In the genomic region with DNA sequence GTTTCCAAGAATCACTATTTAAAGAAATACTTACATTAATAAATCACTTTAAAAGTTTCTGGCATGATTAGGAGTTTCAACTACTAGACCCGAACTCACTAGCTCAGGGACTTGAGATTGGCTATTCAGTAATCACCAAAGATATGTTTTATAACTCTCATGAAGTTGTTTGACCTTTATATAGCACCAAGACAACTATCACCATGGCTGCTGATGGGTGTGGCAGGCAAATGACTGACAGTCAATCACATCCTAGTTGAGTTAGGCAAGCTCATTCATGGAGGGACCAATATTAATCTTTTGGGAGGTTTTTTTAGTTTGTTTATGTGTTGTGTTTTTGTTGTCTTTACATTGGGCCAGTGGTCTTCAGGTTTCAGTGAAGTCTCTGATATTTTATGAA, we compare ENCODE assay signal across 29 cellular contexts.
"Had no signal": no experiment of that assay in that cellular context is flagged by ENCODE, and none has a peak within 500 bp of the region (broad histone marks: within the 10 kb centered on the region; RNA-seq: fewer than 3 reads in every experiment).

No MANE protein-coding gene starts in this region.

- FAIRE-seq: pancreas, urothelium cell line had no signal

- H3K36me3 ChIP-seq: pancreas, prostate gland, right atrium auricular region, right lobe of liver, sigmoid colon, spleen, suprapubic skin, tibial artery, upper lobe of left lung, vagina had no signal

- H3K9me3 ChIP-seq: pancreas, prostate gland, right lobe of liver, sigmoid colon, suprapubic skin, testis, tibial artery, upper lobe of left lung, vagina had no signal

- ATAC-seq: naive thymus-derived CD4-positive, alpha-beta T cell; natural killer cell; pancreas; right lobe of liver; stimulated activated memory B cell treated with anti-CD40 and anti-IgM and Interleukin-4, amounts not matched to agents 10 μg/mL and 1 μg/mL and 100 μg/mL, for 72 hours; stimulated activated naive CD8-positive, alpha-beta T cell treated with anti-CD3 and anti-CD28 coated beads, Interleukin-15, amount 100 ng/mL, for 72 hours; stimulated activated naive CD8-positive, alpha-beta T cell treated with anti-CD3 and anti-CD28 coated beads, Interleukin-15, Interleukin-2, amounts not matched to agents 100 U/mL and 50 U/mL, for 24 hours had no signal

- H3K9ac ChIP-seq: neural progenitor cell had no signal

- H3K27ac ChIP-seq: neural progenitor cell, pancreas, prostate gland, right atrium auricular region, right lobe of liver, sigmoid colon, spleen, suprapubic skin, testis, tibial artery, upper lobe of left lung, vagina had no signal

- DNase-seq: naive thymus-derived CD4-positive, alpha-beta T cell; natural killer cell; occipital lobe; pancreas; retina; right lobe of liver; sigmoid colon; spleen; stimulated activated CD4-positive, alpha-beta T cell treated with anti-CD3 and anti-CD28 coated beads, Interleukin-12 subunit alpha, Interleukin-12 subunit beta, amount 100 ng/mL, for 4 hours; stimulated activated CD4-positive, alpha-beta T cell treated with anti-CD3 and anti-CD28 coated beads, Interleukin-1b, Interleukin-23, amount 100 ng/mL, for 48 hours; stimulated activated CD4-positive, alpha-beta T cell treated with anti-CD3 and anti-CD28 coated beads, Interleukin-4, amount 100 ng/mL, for 1 hour; stimulated activated CD4-positive, alpha-beta T cell treated with anti-CD3 and anti-CD28 coated beads, Interleukin-4, amount 100 ng/mL, for 4 hours; stimulated activated CD8-positive, alpha-beta memory T cell treated with anti-CD3 and anti-CD28 coated beads, Interleukin-4, amount 100 ng/mL, for 48 hours; stimulated activated naive CD4-positive, alpha-beta T cell; stimulated activated naive CD8-positive, alpha-beta T cell treated with anti-CD3 and anti-CD28 coated beads, Interleukin-15, amount 100 ng/mL, for 72 hours; stimulated activated naive CD8-positive, alpha-beta T cell treated with anti-CD3 and anti-CD28 coated beads, Interleukin-15, Interleukin-2, amounts not matched to agents 100 U/mL and 50 U/mL, for 24 hours; substantia nigra; testis; tibial artery; trophoblast cell; upper lobe of left lung had no signal

- H3K4me1 ChIP-seq: pancreas, prostate gland, right atrium auricular region, right lobe of liver, sigmoid colon, spleen, suprapubic skin, testis, tibial artery, upper lobe of left lung, vagina had no signal

- H3K4me3 ChIP-seq: neural progenitor cell, pancreas, prostate gland, right atrium auricular region, right lobe of liver, sigmoid colon, smooth muscle cell, spleen, suprapubic skin, testis, tibial artery, upper lobe of left lung, vagina had no signal

- H3K27me3 ChIP-seq: neural progenitor cell, pancreas, right atrium auricular region, right lobe of liver, sigmoid colon, spleen, suprapubic skin, testis, tibial artery, upper lobe of left lung, vagina had no signal
